Comparison of ENCODE assay signal across 9 cellular contexts in genomic region chr1:244075247-244075722, GRCh38. TPM values are rescaled to one million over a fixed set of nuclear protein-coding genes. Genes with fewer than 3 reads are reported as not detected.
DNase-seq lines count a peak whose midpoint lies in the region; ATAC-seq and TF ChIP-seq lines count a peak whose summit lies in the region.
"Had no signal": no experiment of that assay in that cellular context is flagged by ENCODE, and none has a peak within 500 bp of the region (broad histone marks: within the 10 kb centered on the region; RNA-seq: fewer than 3 reads in every experiment).

No MANE protein-coding gene starts in this region.

- H3K4me1 Mint-ChIP-seq in activated CD8-positive, alpha-beta T cell treated with anti-CD3 and anti-CD28 coated beads for 36 hours (ENCODE audit: low read depth) = peaks cover 28% of the 10 kb centered on the region
- peaks cover 17 to 23% of the 10 kb centered on the region in 2 donors for H3K4me1 Mint-ChIP-seq in natural killer cell

- H3K9me3 ChIP-seq in HEK293 (ENCODE audit: control insufficient read depth, insufficient read depth, low read depth, low read length) = no peaks in the 10 kb centered on the region

- no peak overlapping the region for H3K27ac ChIP-seq in HEK293 (ENCODE audit: extremely low read depth, low read depth, low read length)

- ATAC-seq in GM18511 (IDR thresholded peaks at IDR 0.05; ENCODE audit: unreplicated experiment) (peak; percentile 34), natural killer cell (peak; percentile 33 to 56 (median 52)), GM18861 (IDR thresholded peaks at IDR 0.05; ENCODE audit: unreplicated experiment) (no peak)
- peak; percentile 38 for ATAC-seq in activated CD8-positive, alpha-beta T cell treated with anti-CD3 and anti-CD28 coated beads for 36 hours

- TF ChIP-seq CTCF in HEK293 (tag by site-specific recombination; IDR thresholded peaks at IDR 0.05) (no peak), natural killer cell (IDR thresholded peaks at IDR 0.05) (no peak)
- TF ChIP-seq CTCF in activated CD8-positive, alpha-beta T cell treated with anti-CD3 and anti-CD28 coated beads for 36 hours (IDR thresholded peaks at IDR 0.05) = no peak

- CTCF ChIA-PET in HEK293 (lab: Yijun Ruan, JAX) = no interaction called here
- CTCF ChIA-PET in activated CD8-positive, alpha-beta T cell treated with anti-CD3 and anti-CD28 coated beads for 36 hours (lab: Charles Lee) = interaction anchor here (0.9 to 1.4 kb wide), 5 partner anchors 13 to 311 kb away, joined by 3 to 7 read pairs (median 3); no protein-coding TSS in a partner anchor

- peak overlapping the region; percentile 61 for H3K4me3 Mint-ChIP-seq in activated CD8-positive, alpha-beta T cell treated with anti-CD3 and anti-CD28 coated beads for 36 hours
- H3K4me3 Mint-ChIP-seq in natural killer cell = peak overlapping the region; percentile 84

- DNase-seq in activated CD8-positive, alpha-beta T cell treated with anti-CD3 and anti-CD28 coated beads for 36 hours = no peak
- DNase-seq in natural killer cell (no peak), COR-L47 (lab: John Stamatoyannopoulos, UW) (no peak), SHP77 treated with DMSO at 0.1 percent for 48 hours (lab: John Stamatoyannopoulos, UW) (no peak), amniotic stem cell (lab: John Stamatoyannopoulos, UW) (no peak)
- DNase-seq: NCI-H1694 treated with DMSO at 0.1 percent for 48 hours had no signal

- peaks cover 5% of the 10 kb centered on the region for H3K4me1 ChIP-seq in HEK293 (ENCODE audit: control insufficient read depth, insufficient read depth, low read length)

- no peaks in the 10 kb centered on the region for H3K36me3 Mint-ChIP-seq in activated CD8-positive, alpha-beta T cell treated with anti-CD3 and anti-CD28 coated beads for 36 hours (ENCODE audit: low read depth)
- H3K36me3 Mint-ChIP-seq in natural killer cell = no peaks in the 10 kb centered on the region

- no peak overlapping the region for H3K4me3 ChIP-seq in HEK293 (ENCODE audit: low read depth, low read length)

- intact Hi-C loops in activated CD8-positive, alpha-beta T cell treated with anti-CD3 and anti-CD28 coated beads for 36 hours (cut with micrococcal nuclease) = no loop called here
- intact Hi-C loops in natural killer cell (cut with micrococcal nuclease) = loop anchor here (1.0 kb wide), 1 partner anchor 28 kb away; no protein-coding TSS in a partner anchor

- H3K36me3 ChIP-seq in HEK293 (ENCODE audit: control insufficient read depth in 2 of 2, insufficient read depth in 1 of 2, low read length in 2 of 2) = no peaks in the 10 kb centered on the region

- POLR2A ChIA-PET in HEK293 (lab: Yijun Ruan, JAX) = interaction anchor here (0.8 to 1.1 kb wide), 3 partner anchors 14 to 156 kb away, joined by 3 to 4 read pairs (median 4); no protein-coding TSS in a partner anchor
- POLR2A ChIA-PET in activated CD8-positive, alpha-beta T cell treated with anti-CD3 and anti-CD28 coated beads for 36 hours (lab: Charles Lee) = interaction anchor here (0.8 kb wide), 1 partner anchor 14 kb away, joined by 5 read pairs; no protein-coding TSS in a partner anchor

- H3K9me3 Mint-ChIP-seq in activated CD8-positive, alpha-beta T cell treated with anti-CD3 and anti-CD28 coated beads for 36 hours = no peaks in the 10 kb centered on the region
- no peaks in the 10 kb centered on the region for H3K9me3 Mint-ChIP-seq in natural killer cell

- H3K27ac Mint-ChIP-seq in activated CD8-positive, alpha-beta T cell treated with anti-CD3 and anti-CD28 coated beads for 36 hours = peak overlapping the region; percentile 3
- H3K27ac Mint-ChIP-seq in natural killer cell = peak overlapping the region; percentile 56 to 58

- no peaks in the 10 kb centered on the region for H3K27me3 Mint-ChIP-seq in activated CD8-positive, alpha-beta T cell treated with anti-CD3 and anti-CD28 coated beads for 36 hours
- H3K27me3 Mint-ChIP-seq in natural killer cell (ENCODE audit: low read depth in 2 of 2) = peaks cover 19 to 41% of the 10 kb centered on the region in 2 donors

TF ChIP-seq in HEK293, 187 proteins besides CTCF, POLR2A, EP300 and RAD21:
- no peak for TF ChIP-seq INSM2 (tag by site-specific recombination; IDR thresholded peaks at IDR 0.05)
- no peak for TF ChIP-seq MEIS1 (CRISPR knock-in tag; IDR thresholded peaks at IDR 0.05; ENCODE audit: borderline replicate concordance)
- 0 out of 2 replicates have a peak, but pooled peaks have one; percentile 12 for TF ChIP-seq FEZF1 (tag by site-specific recombination; IDR thresholded peaks at IDR 0.05)
- peak; percentile 54 for TF ChIP-seq PRDM10 (tag by site-specific recombination; IDR thresholded peaks at IDR 0.05)
- TF ChIP-seq ZNF335 (tag by site-specific recombination; conservative IDR thresholded peaks at IDR 0.05) = no peak
TF ChIP-seq in HEK293: peak in this region for 2.

RNA-seq across cellular contexts. Expression of gene ZBTB18, which starts 24.2 kb away (rescaled TPM):
- total RNA-seq in activated CD8-positive, alpha-beta T cell treated with anti-CD3 and anti-CD28 coated beads for 36 hours = 1 to 10 TPM; 8.2 TPM
- 10 to 100 TPM; 12.6 to 18.2 (median 14.0) TPM for total RNA-seq in natural killer cell
